34 cellular contexts compared by ENCODE assay signal in genomic region chr7:142060936-142061335, GRCh38. TPM values are rescaled to one million over a fixed set of nuclear protein-coding genes. Genes with fewer than 3 reads are reported as not detected.
"Had no signal": no experiment of that assay in that cellular context is flagged by ENCODE, and none has a peak within 500 bp of the region (broad histone marks: within the 10 kb centered on the region; RNA-seq: fewer than 3 reads in every experiment).

No MANE protein-coding gene starts in this region.

- H3K4me1 ChIP-seq: adrenal gland, breast epithelium had no signal

- ATAC-seq: activated CD8-positive, alpha-beta T cell treated with anti-CD3 and anti-CD28 coated beads for 36 hours; activated naive CD4-positive, alpha-beta T cell treated with anti-CD3 and anti-CD28 coated beads, Interleukin-2, amount 50 U/mL, for 72 hours; activated T-cell treated with anti-CD3 and anti-CD28 coated beads, Interleukin-2, amount 50 U/mL, for 4 hours; activated T-cell treated with anti-CD3 and anti-CD28 coated beads, Interleukin-2, amount 50 U/mL, for 72 hours; activated T-helper 17 cell treated with anti-CD3 and anti-CD28 coated beads, Interleukin-2, amount 50 U/mL, for 72 hours; body of pancreas had no signal

- H3K9me3 ChIP-seq: adrenal gland, body of pancreas, breast epithelium had no signal

- H3K36me3 ChIP-seq: adrenal gland, brain microvascular endothelial cell, breast epithelium had no signal

- H3K27me3 ChIP-seq: adrenal gland, body of pancreas, brain microvascular endothelial cell, breast epithelium had no signal

- H3K27ac ChIP-seq: adrenal gland, body of pancreas, brain microvascular endothelial cell, breast epithelium, VCaP had no signal

- H3K4me3 ChIP-seq: adrenal gland, body of pancreas, breast epithelium had no signal

- DNase-seq: activated B cell treated with CpG ODN at 0.5 μM for 24 hours; activated CD4-positive, alpha-beta memory T cell treated with anti-CD3 and anti-CD28 coated beads for 36 hours; activated CD4-positive, alpha-beta T cell treated with anti-CD3 and anti-CD28 coated beads for 4 hours; activated CD4-positive, alpha-beta T cell treated with anti-CD3 and anti-CD28 coated beads, Interleukin-2, amount 50 U/mL, for 1 hour; activated CD4-positive, alpha-beta T cell treated with anti-CD3 and anti-CD28 coated beads, Interleukin-2, amount 50 U/mL, for 4 hours; activated CD4-positive, CD25-positive, alpha-beta regulatory T cell treated with anti-CD3 and anti-CD28 coated beads, Interleukin-2, amount 50 U/mL, for 72 hours; activated CD8-positive, alpha-beta memory T cell treated with anti-CD3 and anti-CD28 coated beads, Interleukin-2, amount 50 U/mL, for 4 hours; activated CD8-positive, alpha-beta T cell treated with anti-CD3 and anti-CD28 coated beads for 36 hours; activated effector memory CD4-positive, alpha-beta T cell treated with anti-CD3 and anti-CD28 coated beads, Interleukin-2, amount 50 U/mL, for 16 hours; activated gamma-delta T cell treated with Interleukin-2 at 50 U/mL for 16 hours; activated naive CD4-positive, alpha-beta T cell; activated naive CD4-positive, alpha-beta T cell treated with anti-CD3 and anti-CD28 coated beads for 36 hours; activated naive CD4-positive, alpha-beta T cell treated with anti-CD3 and anti-CD28 coated beads, Interleukin-2, amount 50 U/mL, for 16 hours; activated naive CD8-positive, alpha-beta T cell treated with anti-CD3 and anti-CD28 coated beads for 36 hours; activated T-cell treated with anti-CD3 and anti-CD28 coated beads for 4 hours; activated T-cell treated with anti-CD3 and anti-CD28 coated beads, Interleukin-2, amount 50 U/mL, for 1 hour; activated T-cell treated with anti-CD3 and anti-CD28 coated beads, Interleukin-2, amount 50 U/mL, for 4 hours; activated T-cell treated with anti-CD3 and anti-CD28 coated beads, Interleukin-2, amount 50 U/mL, for 72 hours; adrenal gland; amniotic stem cell; aorta; body of pancreas; brain microvascular endothelial cell; central memory CD4-positive, alpha-beta T cell; T-helper 1 cell; T-helper 2 cell; T-helper 9 cell had no signal

RNA-seq across cellular contexts. Expression of gene MGAM2, which starts 50.6 kb away (rescaled TPM):
- total RNA-seq: activated B cell treated with CpG ODN at 0.5 μM for 24 hours; activated CD4-positive, alpha-beta memory T cell treated with anti-CD3 and anti-CD28 coated beads for 36 hours; activated CD4-positive, alpha-beta T cell treated with anti-CD3 and anti-CD28 coated beads, Interleukin-2, amount 10 ng/mL, durations not matched to agents 24 days and 14 days; activated CD8-positive, alpha-beta memory T cell treated with anti-CD3 and anti-CD28 coated beads for 36 hours; activated CD8-positive, alpha-beta T cell treated with anti-CD3 and anti-CD28 coated beads for 36 hours; activated naive CD4-positive, alpha-beta T cell treated with anti-CD3 and anti-CD28 coated beads for 36 hours; activated naive CD4-positive, alpha-beta T cell treated with anti-CD3 and anti-CD28 coated beads, Interleukin-2, amount 50 U/mL, for 72 hours; activated naive CD8-positive, alpha-beta T cell treated with anti-CD3 and anti-CD28 coated beads for 36 hours; activated T-cell treated with anti-CD3 and anti-CD28 coated beads, Interleukin-2, amount 50 U/mL, for 4 hours; activated T-helper 1 cell treated with anti-CD3 and anti-CD28 coated beads, Interleukin-12 subunit alpha, Interleukin-12 subunit beta, Interleukin-2, Interleukin-4 antibody, amounts not matched to agents 30 ng/mL and 10 ng/mL and 1 ng/mL, durations not matched to agents 14 hours and 24 hours and 36 hours; adrenal gland had no signal
